Comparison of ENCODE assay signal across 18 cellular contexts in genomic region chr2:239383796-239384156, GRCh38. TPM values are rescaled to one million over a fixed set of nuclear protein-coding genes. Genes with fewer than 3 reads are reported as not detected.
A peak's percentile ranks its signal among the peaks of the same experiment; 100 is the strongest.
DNase-seq lines count a peak whose midpoint lies in the region; ATAC-seq and TF ChIP-seq lines count a peak whose summit lies in the region.
"Had no signal": no experiment of that assay in that cellular context is flagged by ENCODE, and none has a peak within 500 bp of the region (broad histone marks: within the 10 kb centered on the region; RNA-seq: fewer than 3 reads in every experiment).

No MANE protein-coding gene starts in this region.

- H3K4me1 ChIP-seq in upper lobe of right lung: no peaks in the 10 kb centered on the region
- no peaks in the 10 kb centered on the region for H3K4me1 ChIP-seq in uterus

- no peak overlapping the region for H3K27ac Mint-ChIP-seq in natural killer cell treated with Interleukin-12 subunit alpha and Interleukin-12 subunit beta and Interleukin-15 and Interleukin-18, amount 100 ng/mL, for 72 hours
- peak overlapping the region in 1 of 2 donors; percentile 35 for H3K27ac Mint-ChIP-seq in natural killer cell
- peak overlapping the region; percentile 97 for H3K27ac Mint-ChIP-seq in T-helper 17 cell
- peak overlapping the region; percentile 68 for H3K27ac Mint-ChIP-seq in memory B cell

- H3K27me3 ChIP-seq in upper lobe of right lung: no peaks in the 10 kb centered on the region
- H3K27me3 ChIP-seq in uterus: no peaks in the 10 kb centered on the region

- H3K4me3 ChIP-seq in upper lobe of right lung (no peak overlapping the region), uterus (no peak overlapping the region)
- H3K4me3 ChIP-seq: K562 had no signal

- no peak for TF ChIP-seq POLR2A in uterus (IDR thresholded peaks at IDR 0.05)

- H3K4me3 Mint-ChIP-seq in natural killer cell treated with Interleukin-12 subunit alpha and Interleukin-12 subunit beta and Interleukin-15 and Interleukin-18, amount 100 ng/mL, for 72 hours: no peak overlapping the region
- H3K4me3 Mint-ChIP-seq in natural killer cell (no peak overlapping the region), T-helper 17 cell (no peak overlapping the region), memory B cell (no peak overlapping the region)

- no peak for ATAC-seq in natural killer cell treated with Interleukin-12 subunit alpha and Interleukin-12 subunit beta and Interleukin-15 and Interleukin-18, amount 100 ng/mL, for 72 hours
- ATAC-seq in natural killer cell (no peak), T-helper 17 cell (no peak), memory B cell (ENCODE audit: low read depth) (no peak), upper lobe of right lung (no peak), GM21786 (IDR thresholded peaks at IDR 0.05; ENCODE audit: unreplicated experiment) (no peak)
- ATAC-seq: K562 had no signal

- peaks cover 0 to 2% of the 10 kb centered on the region in 2 donors for H3K27me3 Mint-ChIP-seq in natural killer cell treated with Interleukin-12 subunit alpha and Interleukin-12 subunit beta and Interleukin-15 and Interleukin-18, amount 100 ng/mL, for 72 hours
- no peaks in the 10 kb centered on the region for H3K27me3 Mint-ChIP-seq in natural killer cell (ENCODE audit: low read depth in 2 of 2)
- H3K27me3 Mint-ChIP-seq in T-helper 17 cell: no peaks in the 10 kb centered on the region
- no peaks in the 10 kb centered on the region for H3K27me3 Mint-ChIP-seq in memory B cell
- H3K27me3 Mint-ChIP-seq: CD8-positive, alpha-beta memory T cell had no signal

- H3K36me3 Mint-ChIP-seq in natural killer cell treated with Interleukin-12 subunit alpha and Interleukin-12 subunit beta and Interleukin-15 and Interleukin-18, amount 100 ng/mL, for 72 hours: no peaks in the 10 kb centered on the region
- H3K36me3 Mint-ChIP-seq in natural killer cell (no peaks in the 10 kb centered on the region), T-helper 17 cell (ENCODE audit: low read depth) (peaks cover 2% of the 10 kb centered on the region), memory B cell (peaks cover 4% of the 10 kb centered on the region)

- intact Hi-C loops in natural killer cell (cut with micrococcal nuclease) (loop anchor here (5.0 kb wide), 1 partner anchor 116 kb away; no protein-coding TSS in a partner anchor), upper lobe of right lung (cut with DNase I) (no loop called here), uterus (cut with DNase I; ENCODE audit: low total_unique reads) (no loop called here)

- DNase-seq in natural killer cell treated with Interleukin-12 subunit alpha and Interleukin-12 subunit beta and Interleukin-15 and Interleukin-18, amount 100 ng/mL, for 72 hours (ENCODE audit: low spot score): peak; percentile 10
- DNase-seq in natural killer cell (no peak), T-helper 17 cell (no peak), memory B cell (ENCODE audit: low spot score in 2 of 2) (no peak), upper lobe of right lung (peak; percentile 46), uterus (no peak), OCI-M2 (lab: John Stamatoyannopoulos, UW; ENCODE audit: unreplicated experiment) (no peak)
- DNase-seq: DMS79, HCEC 1CT, NCI-H1436, NCI-H2029, NCI-H2171, NCI-H446, NCI-H69 had no signal

- H3K9me3 Mint-ChIP-seq in natural killer cell treated with Interleukin-12 subunit alpha and Interleukin-12 subunit beta and Interleukin-15 and Interleukin-18, amount 100 ng/mL, for 72 hours: no peaks in the 10 kb centered on the region
- H3K9me3 Mint-ChIP-seq in natural killer cell: no peaks in the 10 kb centered on the region
- no peaks in the 10 kb centered on the region for H3K9me3 Mint-ChIP-seq in memory B cell
- H3K9me3 Mint-ChIP-seq: CD8-positive, alpha-beta memory T cell had no signal

- TF ChIP-seq CTCF in natural killer cell (IDR thresholded peaks at IDR 0.05) (no peak), upper lobe of right lung (IDR thresholded peaks at IDR 0.05) (no peak), uterus (IDR thresholded peaks at IDR 0.05) (no peak)

- peaks cover 21 to 31% of the 10 kb centered on the region in 2 donors for H3K4me1 Mint-ChIP-seq in natural killer cell treated with Interleukin-12 subunit alpha and Interleukin-12 subunit beta and Interleukin-15 and Interleukin-18, amount 100 ng/mL, for 72 hours (ENCODE audit: low read depth in 2 of 2)
- H3K4me1 Mint-ChIP-seq in natural killer cell (peaks cover 41 to 50% of the 10 kb centered on the region in 2 donors), T-helper 17 cell (peaks cover 25% of the 10 kb centered on the region), memory B cell (peaks cover 12% of the 10 kb centered on the region)

- H3K36me3 ChIP-seq in upper lobe of right lung (no peaks in the 10 kb centered on the region), uterus (no peaks in the 10 kb centered on the region)

- H3K9me3 ChIP-seq in T-helper 17 cell (ENCODE audit: control insufficient read depth, low read length, poor library complexity, severe bottlenecking) (no peaks in the 10 kb centered on the region), upper lobe of right lung (no peaks in the 10 kb centered on the region), uterus (no peaks in the 10 kb centered on the region)

- H3K27ac ChIP-seq in upper lobe of right lung: no peak overlapping the region
- H3K27ac ChIP-seq in uterus: no peak overlapping the region
- H3K27ac ChIP-seq: HL-60 had no signal

RNA-seq across cellular contexts. Expression of gene HDAC4, which starts 17.0 kb away (rescaled TPM):
- 10 to 100 TPM; 22.3 to 48.6 TPM for total RNA-seq in natural killer cell treated with Interleukin-12 subunit alpha and Interleukin-12 subunit beta and Interleukin-15 and Interleukin-18, amount 100 ng/mL, for 72 hours
- total RNA-seq in natural killer cell: 100 to 1,000 TPM in 2 of 3 donors, 10 to 100 TPM in 1; 74.9 to 105 (median 100) TPM
- 10 to 100 TPM; 78.9 to 79.0 TPM for total RNA-seq in T-helper 17 cell
- total RNA-seq in upper lobe of right lung: 44.1 TPM
- total RNA-seq in uterus: 10 to 100 TPM; 42.1 to 91.5 (median 73.4) TPM

Comparison
In these comparisons a context has a peak if more than half of its experiments do, and no peak if none do; other contexts are left out.
1. DNase-seq: peak in natural killer cell treated with Interleukin-12 subunit alpha and Interleukin-12 subunit beta and Interleukin-15 and Interleukin-18, amount 100 ng/mL, for 72 hours (single experiment) and upper lobe of right lung (single experiment); none in natural killer cell (single experiment), T-helper 17 cell (0 of 3), memory B cell (0 of 2), uterus (0 of 2) and OCI-M2 (single experiment).
2. H3K27ac Mint-ChIP-seq: peak in T-helper 17 cell (single experiment) and memory B cell (single experiment); none in natural killer cell treated with Interleukin-12 subunit alpha and Interleukin-12 subunit beta and Interleukin-15 and Interleukin-18, amount 100 ng/mL, for 72 hours (0 of 2).